In the genomic region with DNA sequence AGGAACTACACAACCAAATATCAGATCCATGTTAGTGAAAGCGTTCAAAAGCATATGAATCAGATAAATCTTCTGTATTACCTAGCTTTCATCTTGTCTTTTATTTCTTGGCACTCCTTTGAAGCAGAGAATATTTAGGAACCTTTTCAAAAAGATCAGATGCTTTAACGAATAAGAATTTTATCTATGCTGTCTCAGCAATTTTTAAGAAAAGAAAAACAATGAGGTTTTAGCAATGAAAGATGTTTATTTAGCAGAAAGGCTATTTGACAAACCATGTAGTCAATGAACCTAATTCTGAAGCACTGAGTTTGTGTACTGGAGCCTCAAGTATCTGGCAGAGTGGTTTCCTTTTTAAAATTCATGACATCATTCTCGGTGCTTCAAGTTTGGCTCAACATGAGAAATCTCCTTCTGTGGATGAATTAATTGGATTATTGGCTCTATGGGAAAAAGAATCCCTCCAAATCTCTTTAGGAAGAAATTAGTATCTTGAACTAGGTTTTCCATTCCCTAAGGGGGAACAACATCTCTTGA, we compare ENCODE assay signal across 16 cellular contexts.
"Had no signal": no experiment of that assay in that cellular context is flagged by ENCODE, and none has a peak within 500 bp of the region (broad histone marks: within the 10 kb centered on the region; RNA-seq: fewer than 3 reads in every experiment).

No MANE protein-coding gene starts in this region.

- H3K4me3 Mint-ChIP-seq: activated T-helper 17 cell treated with anti-CD3 and anti-CD28 coated beads, Interleukin-2, amount 50 U/mL, for 72 hours; mesothelial cell of epicardium; neural progenitor cell; stimulated activated naive CD8-positive, alpha-beta T cell treated with anti-CD3 and anti-CD28 coated beads, Interleukin-15, amount 100 ng/mL, for 72 hours had no signal

- H3K36me3 ChIP-seq: breast epithelium, gastroesophageal sphincter, lower lobe of right lung, neural progenitor cell, sigmoid colon, spleen, upper lobe of right lung had no signal

- H3K27ac ChIP-seq: breast epithelium, epithelial cell of prostate, gastroesophageal sphincter, lower lobe of right lung, neural progenitor cell, sigmoid colon, spleen, testis, upper lobe of right lung had no signal

- H3K27ac Mint-ChIP-seq: activated T-helper 17 cell treated with anti-CD3 and anti-CD28 coated beads, Interleukin-2, amount 50 U/mL, for 72 hours; mesothelial cell of epicardium; neural progenitor cell; stimulated activated naive CD8-positive, alpha-beta T cell treated with anti-CD3 and anti-CD28 coated beads, Interleukin-15, amount 100 ng/mL, for 72 hours had no signal

- H3K4me1 ChIP-seq: breast epithelium, gastroesophageal sphincter, lower lobe of right lung, neural progenitor cell, sigmoid colon, spleen, testis, upper lobe of right lung had no signal

- ATAC-seq: activated T-helper 17 cell treated with anti-CD3 and anti-CD28 coated beads, Interleukin-2, amount 50 U/mL, for 72 hours; gastroesophageal sphincter; left cardiac atrium; stimulated activated naive CD8-positive, alpha-beta T cell treated with anti-CD3 and anti-CD28 coated beads, Interleukin-15, amount 100 ng/mL, for 72 hours; upper lobe of right lung had no signal

- H3K4me3 ChIP-seq: breast epithelium, gastroesophageal sphincter, lower lobe of right lung, neural progenitor cell, sigmoid colon, spleen, testis, upper lobe of right lung had no signal

- H3K9me3 ChIP-seq: breast epithelium, gastroesophageal sphincter, lower lobe of right lung, sigmoid colon, testis, upper lobe of right lung had no signal

- H3K27me3 Mint-ChIP-seq: activated T-helper 17 cell treated with anti-CD3 and anti-CD28 coated beads, Interleukin-2, amount 50 U/mL, for 72 hours; stimulated activated naive CD8-positive, alpha-beta T cell treated with anti-CD3 and anti-CD28 coated beads, Interleukin-15, amount 100 ng/mL, for 72 hours had no signal

- H3K27me3 ChIP-seq: breast epithelium, gastroesophageal sphincter, neural progenitor cell, sigmoid colon, spleen, testis, upper lobe of right lung had no signal

- DNase-seq: activated CD4-positive, alpha-beta T cell treated with anti-CD3 and anti-CD28 coated beads, Interleukin-2, amount 50 U/mL, for 1 hour; activated naive CD4-positive, alpha-beta T cell treated with Interleukin-2 at 50 U/mL for 16 hours; activated T-cell treated with anti-CD3 and anti-CD28 coated beads for 4 hours; left cardiac atrium; lower lobe of right lung; sigmoid colon; spleen; stimulated activated naive CD8-positive, alpha-beta T cell treated with anti-CD3 and anti-CD28 coated beads, Interleukin-15, amount 100 ng/mL, for 72 hours; testis; upper lobe of right lung had no signal

- H3K4me1 Mint-ChIP-seq: activated T-helper 17 cell treated with anti-CD3 and anti-CD28 coated beads, Interleukin-2, amount 50 U/mL, for 72 hours; mesothelial cell of epicardium; neural progenitor cell; stimulated activated naive CD8-positive, alpha-beta T cell treated with anti-CD3 and anti-CD28 coated beads, Interleukin-15, amount 100 ng/mL, for 72 hours had no signal

- H3K36me3 Mint-ChIP-seq: mesothelial cell of epicardium, neural progenitor cell had no signal

- H3K9me3 Mint-ChIP-seq: mesothelial cell of epicardium, neural progenitor cell had no signal
